24 cellular contexts compared by ENCODE assay signal in the genomic region with DNA sequence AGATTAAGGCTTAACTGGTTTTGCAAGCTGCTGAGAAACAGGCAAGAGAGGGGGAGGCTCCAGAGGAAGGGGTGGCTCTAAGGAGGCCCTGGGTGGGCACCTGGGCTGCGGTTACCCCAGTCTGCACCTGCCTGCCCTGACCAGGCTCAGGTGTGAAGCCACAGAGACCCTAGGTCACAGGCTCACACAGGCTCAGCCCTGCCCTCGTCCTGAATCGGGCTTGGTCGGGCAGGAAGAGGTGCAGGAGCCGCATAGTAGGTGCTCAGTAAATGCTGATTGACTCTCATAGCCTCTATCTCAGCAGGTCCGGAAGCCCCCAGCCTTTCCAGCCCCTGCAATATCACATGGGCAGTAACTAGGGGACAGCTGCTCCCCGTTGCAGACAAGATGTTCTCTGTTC.
"Had no signal": no experiment of that assay in that cellular context is flagged by ENCODE, and none has a peak within 500 bp of the region (broad histone marks: within the 10 kb centered on the region; RNA-seq: fewer than 3 reads in every experiment).

No MANE protein-coding gene starts in this region.

- H3K9me3 ChIP-seq: colonic mucosa had no signal

- H3K4me3 ChIP-seq: colonic mucosa, esophagus squamous epithelium, gastrocnemius medialis, heart left ventricle, hepatocyte, left lung, lung had no signal

- H3K27me3 ChIP-seq: colonic mucosa, gastrocnemius medialis, heart left ventricle, hepatocyte, left lung had no signal

- H3K4me3 Mint-ChIP-seq: dendritic cell treated with granulocyte-macrophage colony-stimulating factor and Interleukin-4, amounts not matched to agents 40 ng/mL and 50 ng/mL, for 4 days; effector memory CD8-positive, alpha-beta T cell; endodermal cell; memory B cell; naive thymus-derived CD4-positive, alpha-beta T cell had no signal

- ATAC-seq: effector memory CD8-positive, alpha-beta T cell; esophagus mucosa; gastrocnemius medialis; heart left ventricle; left cardiac atrium; left lung; left ventricle myocardium superior; naive thymus-derived CD4-positive, alpha-beta T cell had no signal

- H3K36me3 ChIP-seq: colonic mucosa, esophagus squamous epithelium, gastrocnemius medialis, heart left ventricle, left lung had no signal

- DNase-seq: colonic mucosa; cortex of kidney; effector CD8-positive, alpha-beta T cell; effector memory CD8-positive, alpha-beta T cell; endodermal cell; erythroblast; esophagus squamous epithelium; foreskin fibroblast; foreskin melanocyte; gastrocnemius medialis; heart left ventricle; left cardiac atrium; left lung; left ventricle myocardium superior; mammary epithelial cell; mesendoderm; midbrain; naive thymus-derived CD4-positive, alpha-beta T cell had no signal

- H3K4me1 ChIP-seq: colonic mucosa, esophagus squamous epithelium, gastrocnemius medialis, heart left ventricle, left lung had no signal

- H3K27ac Mint-ChIP-seq: dendritic cell treated with granulocyte-macrophage colony-stimulating factor and Interleukin-4, amounts not matched to agents 40 ng/mL and 50 ng/mL, for 4 days; effector memory CD8-positive, alpha-beta T cell; endodermal cell; memory B cell; naive thymus-derived CD4-positive, alpha-beta T cell had no signal

- H3K27me3 Mint-ChIP-seq: dendritic cell treated with granulocyte-macrophage colony-stimulating factor and Interleukin-4, amounts not matched to agents 40 ng/mL and 50 ng/mL, for 4 days had no signal

- H3K27ac ChIP-seq: colonic mucosa, epithelial cell of prostate, esophagus squamous epithelium, gastrocnemius medialis, heart left ventricle, hepatocyte, left lung had no signal

- H3K4me1 Mint-ChIP-seq: endodermal cell; memory B cell; naive thymus-derived CD4-positive, alpha-beta T cell had no signal
